ENCODE assay signal across 24 cellular contexts in the genomic region with DNA sequence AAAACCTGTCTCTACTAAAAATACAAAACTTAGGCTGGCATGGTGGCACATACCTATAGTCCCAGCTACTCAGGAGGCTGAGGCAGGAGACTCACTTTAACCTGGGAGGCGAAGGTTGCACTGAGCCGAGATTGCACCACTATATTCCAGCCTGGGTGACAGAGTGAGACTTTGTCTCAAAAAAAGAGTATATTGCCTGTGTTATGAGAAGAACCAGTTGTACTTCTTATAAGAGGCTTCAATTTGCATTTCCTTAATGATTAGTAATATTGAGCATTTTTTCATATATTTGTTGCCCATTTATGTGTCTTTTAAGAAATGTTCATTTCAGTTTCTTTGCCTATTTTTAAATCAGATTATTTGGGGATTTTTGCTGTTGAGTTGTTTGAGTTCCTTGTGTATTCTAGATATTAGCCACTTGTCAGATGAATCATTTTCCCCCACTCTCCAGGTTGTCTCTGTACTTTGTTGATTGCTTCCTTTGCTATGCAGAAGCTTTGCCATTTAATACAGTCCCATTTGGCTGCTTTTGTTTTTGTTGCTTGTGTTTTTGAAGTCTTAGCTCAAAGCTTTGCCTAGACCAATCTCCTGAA.
"Had no signal": no experiment of that assay in that cellular context is flagged by ENCODE, and none has a peak within 500 bp of the region (broad histone marks: within the 10 kb centered on the region; RNA-seq: fewer than 3 reads in every experiment).

No MANE protein-coding gene starts in this region.

- H3K9me3 Mint-ChIP-seq: activated naive CD8-positive, alpha-beta T cell treated with anti-CD3 and anti-CD28 coated beads for 36 hours; T-helper 1 cell treated with Interleukin-12 subunit alpha and Interleukin-12 subunit beta and Interleukin-4 antibody, amounts not matched to agents 30 μg/mL and 1 μg/mL, for 36 hours had no signal

- H3K4me3 ChIP-seq: cardiac muscle cell, Peyer's patch, SJSA1 had no signal

- H3K36me3 Mint-ChIP-seq: activated naive CD4-positive, alpha-beta T cell treated with anti-CD3 and anti-CD28 coated beads, Interleukin-2, amount 10 ng/mL, durations not matched to agents 7 days and 5 days; activated naive CD8-positive, alpha-beta T cell treated with anti-CD3 and anti-CD28 coated beads for 36 hours had no signal

- H3K36me3 ChIP-seq: brain microvascular endothelial cell, cardiac muscle cell, Peyer's patch, SJSA1 had no signal

- H3K27ac ChIP-seq: brain microvascular endothelial cell, cardiac muscle cell, Peyer's patch, RWPE1, SJSA1 had no signal

- H3K27me3 ChIP-seq: brain microvascular endothelial cell, cardiac muscle cell, Peyer's patch, SJSA1 had no signal

- H3K4me1 Mint-ChIP-seq: activated naive CD4-positive, alpha-beta T cell treated with anti-CD3 and anti-CD28 coated beads, Interleukin-2, amount 10 ng/mL, durations not matched to agents 7 days and 5 days; activated naive CD8-positive, alpha-beta T cell treated with anti-CD3 and anti-CD28 coated beads for 36 hours had no signal

- ATAC-seq: activated CD4-positive, CD25-positive, alpha-beta regulatory T cell treated with anti-CD3 and anti-CD28 coated beads, Interleukin-2, amount 50 U/mL, for 24 hours; activated CD8-positive, alpha-beta T cell treated with anti-CD3 and anti-CD28 coated beads, Interleukin-2, amount 10 ng/mL, durations not matched to agents 7 days and 5 days; SK-N-SH treated with all-trans-retinoic acid at 6 μM for 48 hours had no signal

- DNase-seq: activated CD4-positive, alpha-beta T cell treated with anti-CD3 and anti-CD28 coated beads for 4 hours; activated CD8-positive, alpha-beta memory T cell treated with anti-CD3 and anti-CD28 coated beads, Interleukin-2, amount 50 U/mL, for 48 hours; activated CD8-positive, alpha-beta T cell treated with anti-CD3 and anti-CD28 coated beads, Interleukin-2, amount 10 ng/mL, durations not matched to agents 7 days and 5 days; activated gamma-delta T cell; activated naive CD4-positive, alpha-beta T cell treated with anti-CD3 and anti-CD28 coated beads, Interleukin-2, amount 10 ng/mL, durations not matched to agents 7 days and 5 days; activated naive CD8-positive, alpha-beta T cell treated with anti-CD3 and anti-CD28 coated beads for 36 hours; activated T-cell treated with anti-CD3 and anti-CD28 coated beads, Interleukin-2, amount 50 U/mL, for 1 hour; brain microvascular endothelial cell; MM.1S; NCI-H1105; NCI-H1436 treated with DMSO at 0.1 percent for 48 hours; NCI-H187; NCI-H2081; NCI-H510A treated with DMSO at 0.1 percent for 48 hours; NCI-H69; NK-92 treated with Interleukin-12 subunit alpha and Interleukin-12 subunit beta, amount 100 ng/mL, for 24 hours; Peyer's patch; Right ventricle myocardium superior had no signal

- H3K4me1 ChIP-seq: Peyer's patch, SJSA1 had no signal

- H3K27me3 Mint-ChIP-seq: activated naive CD4-positive, alpha-beta T cell treated with anti-CD3 and anti-CD28 coated beads, Interleukin-2, amount 10 ng/mL, durations not matched to agents 7 days and 5 days had no signal

- H3K27ac Mint-ChIP-seq: activated CD8-positive, alpha-beta T cell treated with anti-CD3 and anti-CD28 coated beads, Interleukin-2, amount 10 ng/mL, durations not matched to agents 7 days and 5 days; activated naive CD4-positive, alpha-beta T cell treated with anti-CD3 and anti-CD28 coated beads, Interleukin-2, amount 10 ng/mL, durations not matched to agents 7 days and 5 days; activated naive CD8-positive, alpha-beta T cell treated with anti-CD3 and anti-CD28 coated beads for 36 hours; T-helper 1 cell treated with Interleukin-12 subunit alpha and Interleukin-12 subunit beta and Interleukin-4 antibody, amounts not matched to agents 30 μg/mL and 1 μg/mL, for 36 hours had no signal

- H3K4me3 Mint-ChIP-seq: activated CD8-positive, alpha-beta T cell treated with anti-CD3 and anti-CD28 coated beads, Interleukin-2, amount 10 ng/mL, durations not matched to agents 7 days and 5 days; activated naive CD4-positive, alpha-beta T cell treated with anti-CD3 and anti-CD28 coated beads, Interleukin-2, amount 10 ng/mL, durations not matched to agents 7 days and 5 days; activated naive CD8-positive, alpha-beta T cell treated with anti-CD3 and anti-CD28 coated beads for 36 hours; T-helper 1 cell treated with Interleukin-12 subunit alpha and Interleukin-12 subunit beta and Interleukin-4 antibody, amounts not matched to agents 30 μg/mL and 1 μg/mL, for 36 hours had no signal
